ENCODE assay signal across 8 cellular contexts in the genomic region with DNA sequence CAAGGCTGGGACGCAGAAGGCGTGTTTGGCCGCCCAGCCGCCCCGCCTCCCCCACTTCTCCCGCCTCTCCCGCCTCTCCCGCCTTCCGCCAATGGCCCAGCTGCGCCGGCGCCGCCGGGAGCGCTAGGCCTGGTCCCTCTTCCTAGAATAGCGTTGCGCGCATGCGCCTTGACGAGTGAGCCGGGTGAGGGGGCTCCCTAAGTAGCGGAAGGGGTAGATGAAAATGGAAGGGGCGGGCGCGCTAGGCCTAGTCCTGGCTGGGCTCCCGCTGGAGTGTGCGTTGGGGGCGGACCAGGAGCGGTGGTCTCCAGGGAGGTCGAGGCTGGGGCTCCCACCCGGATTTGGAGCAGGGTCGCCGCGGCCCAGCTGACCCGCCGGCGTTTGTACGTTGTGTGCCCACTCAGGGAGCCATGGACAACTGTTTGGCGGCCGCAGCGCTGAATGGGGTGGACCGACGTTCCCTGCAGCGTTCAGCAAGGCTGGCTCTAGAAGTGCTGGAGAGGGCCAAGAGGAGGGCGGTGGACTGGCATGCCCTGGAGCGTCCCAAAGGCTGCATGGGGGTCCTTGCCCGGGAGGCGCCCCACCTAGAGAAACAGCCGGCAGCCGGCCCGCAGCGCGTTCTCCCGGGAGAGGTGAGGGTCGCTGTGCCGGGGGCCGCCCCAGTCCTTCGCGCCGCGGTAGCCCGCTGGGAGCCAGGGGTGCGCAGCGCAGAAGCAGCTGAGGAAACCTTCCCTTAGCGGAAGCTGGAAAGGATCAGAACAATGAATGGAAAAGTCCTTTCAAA. TPM values are rescaled to one million over a fixed set of nuclear protein-coding genes. Genes with fewer than 3 reads are reported as not detected.
A peak's percentile ranks its signal among the peaks of the same experiment; 100 is the strongest.
DNase-seq lines count a peak whose midpoint lies in the region; ATAC-seq and TF ChIP-seq lines count a peak whose summit lies in the region.

A gene with protein sequence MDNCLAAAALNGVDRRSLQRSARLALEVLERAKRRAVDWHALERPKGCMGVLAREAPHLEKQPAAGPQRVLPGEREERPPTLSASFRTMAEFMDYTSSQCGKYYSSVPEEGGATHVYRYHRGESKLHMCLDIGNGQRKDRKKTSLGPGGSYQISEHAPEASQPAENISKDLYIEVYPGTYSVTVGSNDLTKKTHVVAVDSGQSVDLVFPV (plus strand): TSS at position 150 of the 784 bp plus-strand sequence. CDS start 261 bp downstream, at position 411.

- H3K27me3 ChIP-seq in hepatocyte = no peaks in the 10 kb centered on the region
- no peaks in the 10 kb centered on the region for H3K27me3 ChIP-seq in aorta (ENCODE audit: control insufficient read depth in 1 of 2, insufficient read depth in 2 of 2, low read length in 1 of 2)

- H4K20me1 ChIP-seq in hepatocyte (ENCODE audit: insufficient read depth, poor library complexity, severe bottlenecking) = no peaks in the 10 kb centered on the region

- under 1% methylated on average over 55 of the region's 65 CpGs for WGBS in hepatocyte (ENCODE audit: low lambda C conversion rate, missing lambda C conversion rate)
- 0 to 1% methylated on average over 57 to 65 of the region's 65 CpGs for WGBS in aorta, 2 donors

- peaks cover 23% of the 10 kb centered on the region for H3K79me2 ChIP-seq in hepatocyte

- H3K27ac ChIP-seq in hepatocyte (peak within 1 kb of the TSS; percentile 87), aorta (ENCODE audit: low read depth in 1 of 2, low read length in 2 of 2) (peak within 1 kb of the TSS; percentile 43 to 92)

- H3K4me2 ChIP-seq in hepatocyte = peak within 1 kb of the TSS; percentile 97

- no peaks in the 10 kb centered on the region for H3K9me2 ChIP-seq in hepatocyte (replicated peaks; ENCODE audit: insufficient read depth)

- intact Hi-C loops in aorta (cut with DNase I) = loop anchor here (5.0 kb wide), 2 partner anchors 226 to 229 kb away; a partner anchor contains a TSS

- H3K4me3 ChIP-seq in hepatocyte (peak within 1 kb of the TSS; percentile 73), aorta (ENCODE audit: low read length in 2 of 2) (peak within 1 kb of the TSS; percentile 43 to 52)

- peak within 1 kb of the TSS; percentile 88 for H2AFZ ChIP-seq in hepatocyte

- no peak for TF ChIP-seq CTCF in hepatocyte (IDR thresholded peaks at IDR 0.05; ENCODE audit: poor library complexity)

- H3K9me3 ChIP-seq in hepatocyte (ENCODE audit: low read depth) = no peaks in the 10 kb centered on the region
- no peaks in the 10 kb centered on the region for H3K9me3 ChIP-seq in aorta (ENCODE audit: control insufficient read depth, low read length)

- no peaks in the 10 kb centered on the region for H3K36me3 ChIP-seq in hepatocyte (replicated peaks; ENCODE audit: insufficient read depth, low read depth)
- no peaks in the 10 kb centered on the region for H3K36me3 ChIP-seq in aorta (ENCODE audit: control insufficient read depth in 1 of 2, insufficient read depth in 2 of 2, low read length in 1 of 2)

- DNase-seq in NCI-H2081 (lab: John Stamatoyannopoulos, UW) = peak; percentile 97
- peak; percentile 85 for DNase-seq in T1000 (lab: John Stamatoyannopoulos, UW)
- peak; percentile 99 for DNase-seq in astrocyte of the hippocampus (ENCODE audit: low read depth, low spot score)
- DNase-seq in hepatocyte (ENCODE audit: low spot score) = peak; percentile 99
- DNase-seq in renal cortical epithelial cell (ENCODE audit: low read depth) = peak; percentile 77
- DNase-seq in aorta = peak; percentile 98 to 99

- ATAC-seq in GM18502 (IDR thresholded peaks at IDR 0.05; ENCODE audit: poor library complexity, unreplicated experiment) = peak; percentile 75
- ATAC-seq in HG02970 (IDR thresholded peaks at IDR 0.05; ENCODE audit: low FRiP score, unreplicated experiment) = peak; percentile 74
- ATAC-seq in aorta (ENCODE audit: low FRiP score) = peak; percentile 98

- H3K4me1 ChIP-seq in hepatocyte (ENCODE audit: insufficient read depth) = peaks cover 22% of the 10 kb centered on the region
- peaks cover 0 to 5% of the 10 kb centered on the region in 2 donors for H3K4me1 ChIP-seq in aorta (ENCODE audit: control insufficient read depth in 1 of 2, insufficient read depth in 2 of 2, low read length in 2 of 2)

RNA-seq across cellular contexts. Expression of the gene that starts here (rescaled TPM):
- total RNA-seq in hepatocyte = 26.6 and 32.2 TPM in 2 replicates
- 31.3 and 41.1 TPM in 2 replicates for polyA plus RNA-seq in hepatocyte
- 40.7 and 56.3 TPM in 2 replicates for total RNA-seq in renal cortical epithelial cell
- total RNA-seq in aorta = 10 to 100 TPM; 15.6 to 25.3 TPM
- polyA plus RNA-seq in aorta = 10 to 100 TPM; 36.1 to 52.2 TPM

Comparison
In these comparisons a context has a peak if more than half of its experiments do, and no peak if none do; other contexts are left out.
1. Peak in every context shown above with its lines: DNase-seq, ATAC-seq, H3K4me3 ChIP-seq and H3K27ac ChIP-seq.